15 cellular contexts compared by ENCODE assay signal in the genomic region with DNA sequence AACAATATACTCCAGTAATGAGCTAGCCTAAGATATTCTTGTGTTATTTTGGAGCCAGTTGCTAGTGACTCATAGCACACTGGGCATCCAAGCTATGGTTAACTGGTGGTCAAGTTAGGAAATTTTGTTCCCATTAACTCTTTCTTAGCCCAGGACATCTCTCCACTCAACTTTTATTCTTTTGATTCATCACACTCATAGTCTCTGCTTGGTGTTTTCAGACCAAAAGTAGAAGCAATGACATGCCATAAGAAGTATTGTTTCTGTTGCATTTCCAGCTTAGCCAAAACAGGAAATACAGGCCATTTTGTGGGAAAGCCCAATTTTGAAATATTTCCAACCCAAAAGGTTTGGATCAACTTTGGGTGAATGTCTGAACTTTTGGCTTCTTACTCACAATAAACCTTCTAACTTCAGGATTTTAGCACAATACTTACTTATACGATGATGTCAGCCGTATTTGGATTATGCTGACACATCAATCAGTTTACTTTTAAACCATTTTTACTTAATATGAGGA. TPM values are rescaled to one million over a fixed set of nuclear protein-coding genes. Genes with fewer than 3 reads are reported as not detected.
DNase-seq lines count a peak whose midpoint lies in the region; ATAC-seq, FAIRE-seq and TF ChIP-seq lines count a peak whose summit lies in the region.
"Had no signal": no experiment of that assay in that cellular context is flagged by ENCODE, and none has a peak within 500 bp of the region (broad histone marks: within the 10 kb centered on the region; RNA-seq: fewer than 3 reads in every experiment).

No MANE protein-coding gene starts in this region.

- H3K36me3 Mint-ChIP-seq in activated naive CD8-positive, alpha-beta T cell treated with anti-CD3 and anti-CD28 coated beads for 36 hours: no peaks in the 10 kb centered on the region

- no peaks in the 10 kb centered on the region for H3K4me1 Mint-ChIP-seq in activated naive CD8-positive, alpha-beta T cell treated with anti-CD3 and anti-CD28 coated beads for 36 hours
- H3K4me1 Mint-ChIP-seq: B cell had no signal

- no peak overlapping the region for H3K9ac ChIP-seq in keratinocyte (ENCODE audit: control insufficient read depth, extremely low read depth, insufficient read depth, low read length)

- H3K4me2 ChIP-seq in keratinocyte (ENCODE audit: control insufficient read depth, extremely low read depth, insufficient read depth, low read depth, low read length): no peak overlapping the region

- H3K27me3 Mint-ChIP-seq in activated naive CD8-positive, alpha-beta T cell treated with anti-CD3 and anti-CD28 coated beads for 36 hours: no peaks in the 10 kb centered on the region
- H3K27me3 Mint-ChIP-seq: B cell had no signal

- POLR2A ChIA-PET in AG04450 (lab: Yijun Ruan, JAX): interaction anchor here (0.7 to 1.5 kb wide), 4 partner anchors 32 to 140 kb away, joined by 3 to 21 read pairs (median 4); a partner anchor contains a TSS

- H4K20me1 ChIP-seq in keratinocyte (ENCODE audit: control insufficient read depth, extremely low read depth, insufficient read depth, low read length): no peaks in the 10 kb centered on the region

- no peaks in the 10 kb centered on the region for H3K9me1 ChIP-seq in keratinocyte (ENCODE audit: control insufficient read depth, extremely low read depth, insufficient read depth, low read length)

- no peak overlapping the region for H2AFZ ChIP-seq in keratinocyte (ENCODE audit: control insufficient read depth, low read length)

- H3K27ac ChIP-seq in AG04450 (ENCODE audit: low read depth, low read length) (peak overlapping the region; percentile 40), keratinocyte (ENCODE audit: control insufficient read depth, insufficient read depth, low read length) (no peak overlapping the region), esophagus squamous epithelium (peak overlapping the region in 1 of 4 donors; percentile 9)
- H3K27ac ChIP-seq: upper lobe of left lung had no signal

- ATAC-seq in GM21515 (IDR thresholded peaks at IDR 0.05; ENCODE audit: unreplicated experiment): no peak
- ATAC-seq: Right ventricle myocardium inferior had no signal

- no peak overlapping the region for H3K4me3 Mint-ChIP-seq in activated naive CD8-positive, alpha-beta T cell treated with anti-CD3 and anti-CD28 coated beads for 36 hours
- H3K4me3 Mint-ChIP-seq: B cell had no signal

- CTCF ChIA-PET in AG04450 (lab: Charles Lee): interaction anchor here (0.8 kb wide), 1 partner anchor 236 kb away, joined by 3 read pairs; no protein-coding TSS in a partner anchor

- H3K36me3 ChIP-seq in keratinocyte (ENCODE audit: control insufficient read depth in 2 of 2, extremely low read depth in 1 of 2, insufficient read depth in 2 of 2, low read length in 2 of 2) (no peaks in the 10 kb centered on the region), esophagus squamous epithelium (no peaks in the 10 kb centered on the region)
- H3K36me3 ChIP-seq: upper lobe of left lung had no signal

- WGBS in esophagus squamous epithelium, 2 donors: 69 to 81% methylated on average over 2 of the region's 2 CpGs

- H3K4me1 ChIP-seq in keratinocyte (ENCODE audit: control insufficient read depth, extremely low read depth, insufficient read depth, low read length) (no peaks in the 10 kb centered on the region), esophagus squamous epithelium (peaks cover 0 to 18% (median 0%) of the 10 kb centered on the region in 3 donors)
- H3K4me1 ChIP-seq: upper lobe of left lung had no signal

- intact Hi-C loops in esophagus squamous epithelium (cut with DNase I): no loop called here

- H3K4me3 ChIP-seq in AG04450 (ENCODE audit: low read depth, low read length) (no peak overlapping the region), astrocyte of the spinal cord (ENCODE audit: low read depth, low read length) (no peak overlapping the region), keratinocyte (ENCODE audit: control insufficient read depth in 2 of 3, extremely low read depth in 1 of 3, insufficient read depth in 2 of 3, low read depth in 1 of 3, low read length in 3 of 3) (no peak overlapping the region), esophagus squamous epithelium (no peak overlapping the region)
- H3K4me3 ChIP-seq: upper lobe of left lung had no signal

- TF ChIP-seq POLR2A in esophagus squamous epithelium (IDR thresholded peaks at IDR 0.05): no peak

- dilution Hi-C loops in keratinocyte (cut with MboI; ENCODE audit: extremely low pct_ligation_motif_present, low sequenced_read_pairs): no loop called here

- no peaks in the 10 kb centered on the region for H3K9me3 Mint-ChIP-seq in activated naive CD8-positive, alpha-beta T cell treated with anti-CD3 and anti-CD28 coated beads for 36 hours

- peak; percentile 61 for FAIRE-seq in keratinocyte (lab: Jason Lieb, UNC)

- H3K79me2 ChIP-seq in keratinocyte (ENCODE audit: control insufficient read depth, insufficient read depth, low read length): no peaks in the 10 kb centered on the region

- H3K27me3 ChIP-seq in AG04450 (ENCODE audit: control insufficient read depth, insufficient read depth, low read length): no peaks in the 10 kb centered on the region
- no peaks in the 10 kb centered on the region for H3K27me3 ChIP-seq in keratinocyte (ENCODE audit: control insufficient read depth, extremely low read depth, insufficient read depth, low read length)
- H3K27me3 ChIP-seq in esophagus squamous epithelium: no peaks in the 10 kb centered on the region
- H3K27me3 ChIP-seq: upper lobe of left lung had no signal

- peak; percentile 53 for DNase-seq in AG04450 (ENCODE audit: low read depth, low spot score)
- peak; percentile 63 for DNase-seq in HS-5 (ENCODE audit: low read depth)
- DNase-seq in astrocyte of the spinal cord (ENCODE audit: low read depth, low spot score): peak; percentile 96
- DNase-seq in keratinocyte (ENCODE audit: low read depth, low spot score): no peak
- no peak for DNase-seq in cerebellar nuclear complex (lab: John Stamatoyannopoulos, UW)
- DNase-seq in esophagus squamous epithelium (lab: John Stamatoyannopoulos, UW): no peak
- no peak for DNase-seq in activated naive CD8-positive, alpha-beta T cell treated with anti-CD3 and anti-CD28 coated beads for 36 hours
- DNase-seq: activated naive CD4-positive, alpha-beta T cell; DMS79 treated with DMSO at 0.1 percent for 48 hours; NCI-H2029 treated with DMSO at 0.1 percent for 48 hours; NCI-H82; upper lobe of left lung had no signal

- H3K27ac Mint-ChIP-seq in activated naive CD8-positive, alpha-beta T cell treated with anti-CD3 and anti-CD28 coated beads for 36 hours: no peak overlapping the region
- H3K27ac Mint-ChIP-seq: B cell had no signal

- in situ Hi-C loops in astrocyte of the spinal cord (cut with HindIII; ENCODE audit: low sequenced_read_pairs): no loop called here

- TF ChIP-seq CTCF in AG04450 (IDR thresholded peaks at IDR 0.05; ENCODE audit: low read depth, low read length) (no peak), astrocyte of the spinal cord (IDR thresholded peaks at IDR 0.05; ENCODE audit: low read depth, low read length) (no peak), keratinocyte (optimal IDR thresholded peaks at IDR 0.05 in 1 of 3, IDR thresholded peaks at IDR 0.05 in 1 of 3, conservative IDR thresholded peaks at IDR 0.05 in 1 of 3; ENCODE audit: extremely low read depth in 1 of 3, insufficient read depth in 2 of 3, low read length in 3 of 3) (no peak), esophagus squamous epithelium (IDR thresholded peaks at IDR 0.05) (no peak)

- no peaks in the 10 kb centered on the region for H3K9me3 ChIP-seq in AG04450 (ENCODE audit: control insufficient read depth, insufficient read depth, low read length)
- H3K9me3 ChIP-seq in keratinocyte (ENCODE audit: control insufficient read depth, low read depth, low read length): no peaks in the 10 kb centered on the region
- no peaks in the 10 kb centered on the region for H3K9me3 ChIP-seq in esophagus squamous epithelium
- H3K9me3 ChIP-seq: upper lobe of left lung had no signal

RNA-seq across cellular contexts. Expression of a gene that starts 31.6 kb away (rescaled TPM):
- 768 and 955 TPM in 2 replicates for polyA plus RNA-seq in AG04450 (2011; rRNA removed)
- 515 and 518 TPM in 2 replicates for polyA minus RNA-seq in AG04450 (2011; rRNA and poly(A)+ RNA removed)
- polyA plus RNA-seq in keratinocyte: 41.4 to 108 TPM (median 78.2 TPM) in 3 replicates
- 18.2 TPM for polyA plus RNA-seq in keratinocyte (2011; ENCODE audit: low read depth)
- 34.1 and 43.9 TPM in 2 replicates for polyA plus RNA-seq in keratinocyte (2011; cell fraction: cytosol; rRNA removed)
- 221 and 225 TPM in 2 replicates for polyA plus RNA-seq in keratinocyte (2011; cell fraction: nucleus; rRNA removed)
- 27.5 and 97.8 TPM in 2 replicates for polyA plus RNA-seq in keratinocyte (2012; ENCODE audit: low replicate concordance)
- polyA minus RNA-seq in keratinocyte: 14.0 to 65.9 TPM (median 31.1 TPM) in 3 replicates
- polyA minus RNA-seq in keratinocyte (2011; cell fraction: cytosol; rRNA and poly(A)+ RNA removed): 33.4 TPM
- 72.1 and 113 TPM in 2 replicates for polyA minus RNA-seq in keratinocyte (2011; cell fraction: nucleus; rRNA and poly(A)+ RNA removed)
- 100 to 1,000 TPM in 1 of 4 donors, 10 to 100 TPM in 2, 1 to 10 TPM in 1; 8.9 to 110 (median 25.9) TPM for total RNA-seq in esophagus squamous epithelium
- not detected for total RNA-seq in activated naive CD8-positive, alpha-beta T cell treated with anti-CD3 and anti-CD28 coated beads for 36 hours

Comparison
In these comparisons a context has a peak if more than half of its experiments do, and no peak if none do; other contexts are left out.
1. DNase-seq: peak in AG04450 (single experiment), HS-5 (single experiment) and astrocyte of the spinal cord (single experiment); none in keratinocyte (single experiment), cerebellar nuclear complex (0 of 2), esophagus squamous epithelium (single experiment) and activated naive CD8-positive, alpha-beta T cell treated with anti-CD3 and anti-CD28 coated beads for 36 hours (single experiment).
2. RNA of a gene that starts 31.6 kb away (total RNA-seq): 8.9 to 110 TPM in esophagus squamous epithelium; not detected in activated naive CD8-positive, alpha-beta T cell treated with anti-CD3 and anti-CD28 coated beads for 36 hours; every median in the first group is over 4 times any median in the second.